In genomic region chr3:59877263-59877662, GRCh38 we compare ENCODE assay signal across 22 cellular contexts.
DNase-seq lines count a peak whose midpoint lies in the region; ATAC-seq, FAIRE-seq and TF ChIP-seq lines count a peak whose summit lies in the region.
"Had no signal": no experiment of that assay in that cellular context is flagged by ENCODE, and none has a peak within 500 bp of the region (broad histone marks: within the 10 kb centered on the region; RNA-seq: fewer than 3 reads in every experiment).

No MANE protein-coding gene starts in this region.

- H3K36me3 ChIP-seq in breast epithelium = no peaks in the 10 kb centered on the region
- H3K36me3 ChIP-seq in PC-3 (ENCODE audit: low read depth, low read length) = no peaks in the 10 kb centered on the region
- no peaks in the 10 kb centered on the region for H3K36me3 ChIP-seq in HepG2 (replicated peaks in 1 of 2; ENCODE audit: control insufficient read depth in 1 of 2, insufficient read depth in 2 of 2, low read length in 2 of 2)
- H3K36me3 ChIP-seq: BLaER1, HAP-1 had no signal

- WGBS in HepG2 (ENCODE audit: low lambda C conversion rate) = 21% methylated on average over 2 of the region's 2 CpGs

- H3K27me3 Mint-ChIP-seq in MCF 10A (ENCODE audit: insufficient read depth, unreplicated experiment) (no peaks in the 10 kb centered on the region), type B pancreatic cell (peaks cover 69% of the 10 kb centered on the region)
- H3K27me3 Mint-ChIP-seq: B cell had no signal

- no peak overlapping the region for H3K4me3 ChIP-seq in breast epithelium
- H3K4me3 ChIP-seq in PC-3 (ENCODE audit: low read length) = no peak overlapping the region
- H3K4me3 ChIP-seq in HepG2 (replicated peaks in 1 of 3; ENCODE audit: insufficient read depth in 1 of 3, low read depth in 2 of 3, low read length in 3 of 3) = no peak overlapping the region
- H3K4me3 ChIP-seq: BLaER1, HAP-1 had no signal

- H4K20me1 ChIP-seq in PC-3 (ENCODE audit: low read length) (no peaks in the 10 kb centered on the region), HepG2 (ENCODE audit: insufficient read depth, low read length) (no peaks in the 10 kb centered on the region)
- H4K20me1 ChIP-seq: BLaER1 had no signal

- peak overlapping the region; percentile 33 for H3K27ac Mint-ChIP-seq in MCF 10A (ENCODE audit: low read depth, unreplicated experiment)
- H3K27ac Mint-ChIP-seq in type B pancreatic cell = no peak overlapping the region
- H3K27ac Mint-ChIP-seq: B cell; CD8-positive, alpha-beta T cell; HFFc6 had no signal

- H3K27ac ChIP-seq in breast epithelium (no peak overlapping the region), PC-3 (ENCODE audit: low read length) (peak overlapping the region; percentile 53), HepG2 (ENCODE audit: extremely low read length, insufficient read depth, low read length) (no peak overlapping the region)
- H3K27ac ChIP-seq: 22Rv1, BLaER1, C4-2B had no signal

- intact Hi-C loops in MCF 10A (cut with micrococcal nuclease) (no loop called here), breast epithelium (cut with DNase I; ENCODE audit: low total_unique reads) (no loop called here), PC-3 (cut with micrococcal nuclease) (no loop called here), HepG2 (cut with micrococcal nuclease; ENCODE audit: unreplicated experiment) (no loop called here)

- no peak for TF ChIP-seq EP300 in HepG2 (IDR thresholded peaks at IDR 0.05; ENCODE audit: low read depth in 2 of 2, low read length in 2 of 2)
- no peak for TF ChIP-seq EP300 in HepG2 (CRISPR knock-in tag; IDR thresholded peaks at IDR 0.05; ENCODE audit: borderline replicate concordance)

- H3K4me2 ChIP-seq in PC-3 (ENCODE audit: low read length) (no peak overlapping the region), HepG2 (ENCODE audit: low read depth, low read length) (no peak overlapping the region)
- H3K4me2 ChIP-seq: BLaER1 had no signal

- H3K36me3 Mint-ChIP-seq in MCF 10A (ENCODE audit: insufficient read depth, unreplicated experiment) (no peaks in the 10 kb centered on the region), type B pancreatic cell (no peaks in the 10 kb centered on the region)

- BruUV-seq in MCF 10A (replicated peaks; lab: Mats Ljungman, UMichigan) = no TSS peak
- BruUV-seq in PC-3 (replicated peaks; lab: Mats Ljungman, UMichigan) = no TSS peak
- no TSS peak for BruUV-seq in HepG2 (replicated peaks; lab: Mats Ljungman, UMichigan)

- H3K79me2 ChIP-seq in PC-3 (ENCODE audit: low read length) (no peaks in the 10 kb centered on the region), HepG2 (ENCODE audit: insufficient read depth, low read length) (no peaks in the 10 kb centered on the region)

- in situ Hi-C loops in HepG2 (cut with HindIII; ENCODE audit: extremely low pct_ligation_motif_present, low pct_unique_long_range_greater_than_20kb) = no loop called here

- no peak for DNase-seq in MCF 10A (ENCODE audit: unreplicated experiment)
- no peak for DNase-seq in breast epithelium (ENCODE audit: low spot score in 2 of 2)
- DNase-seq in PC-3 = no peak
- peak; percentile 3 to 31 for DNase-seq in erythroblast (lab: John Stamatoyannopoulos, UW)
- no peak for DNase-seq in type B pancreatic cell (ENCODE audit: extremely low spot score, unreplicated experiment)
- no peak for DNase-seq in HepG2 (ENCODE audit: low spot score)
- no peak for DNase-seq in stimulated activated CD8-positive, alpha-beta memory T cell treated with anti-CD3 and anti-CD28 coated beads, Interleukin-4, amount 100 ng/mL, for 48 hours
- DNase-seq: CD4-positive, CD25-positive, alpha-beta regulatory T cell; CD8-positive, alpha-beta T cell; DMS153; DND-41; GOT3; HFFc6 had no signal

- ATAC-seq in PC-3 = no peak
- no peak for ATAC-seq in HepG2
- ATAC-seq: CD8-positive, alpha-beta T cell had no signal

- H3K9me3 Mint-ChIP-seq in MCF 10A (ENCODE audit: unreplicated experiment) (no peaks in the 10 kb centered on the region), type B pancreatic cell (peaks cover 4% of the 10 kb centered on the region)
- H3K9me3 Mint-ChIP-seq: HFFc6 had no signal

- H3K9me2 ChIP-seq in PC-3 (replicated peaks; ENCODE audit: low read length) = no peaks in the 10 kb centered on the region

- H3K9ac ChIP-seq in PC-3 (ENCODE audit: low read length) (no peak overlapping the region), HepG2 (ENCODE audit: insufficient read depth, low read depth, low read length) (no peak overlapping the region)
- H3K9ac ChIP-seq: BLaER1 had no signal

- H3K4me1 ChIP-seq in breast epithelium = no peaks in the 10 kb centered on the region
- H3K4me1 ChIP-seq in PC-3 (ENCODE audit: insufficient read depth, low read length) = peaks cover 14% of the 10 kb centered on the region
- H3K4me1 ChIP-seq in HepG2 (ENCODE audit: insufficient read depth, low read length) = no peaks in the 10 kb centered on the region

- H3K9me3 ChIP-seq in breast epithelium = no peaks in the 10 kb centered on the region
- no peaks in the 10 kb centered on the region for H3K9me3 ChIP-seq in PC-3 (ENCODE audit: low read length)
- H3K9me3 ChIP-seq in HepG2 (ENCODE audit: low read length) = no peaks in the 10 kb centered on the region
- H3K9me3 ChIP-seq: HAP-1 had no signal

- H2AFZ ChIP-seq in PC-3 (ENCODE audit: low read length) (no peak overlapping the region), HepG2 (ENCODE audit: low read length) (no peak overlapping the region)

- TF ChIP-seq RAD21 in HepG2 (CRISPR knock-in tag; IDR thresholded peaks at IDR 0.05) = no peak

- no peak for FAIRE-seq in HepG2 (lab: Jason Lieb, UNC)
- FAIRE-seq: A204.1, G401.6, GM12892, H54 had no signal

- H3F3A ChIP-seq in PC-3 (ENCODE audit: low read length, unreplicated experiment) = no peaks in the 10 kb centered on the region

- POLR2A ChIA-PET in MCF 10A (lab: Yijun Ruan, JAX) (interaction anchor here (1.9 kb wide), 1 partner anchor 11 kb away, joined by 6 read pairs; no protein-coding TSS in a partner anchor), PC-3 (lab: Charles Lee; ENCODE audit: unreplicated experiment) (no interaction called here), HepG2 (lab: Yijun Ruan, JAX) (no interaction called here)

- CTCF ChIA-PET in MCF 10A (lab: Yijun Ruan, JAX) (no interaction called here), PC-3 (lab: Charles Lee) (no interaction called here), HepG2 (lab: Yijun Ruan, JAX; ENCODE audit: low intra/inter-chr PET ratio, low total read pairs) (no interaction called here)

- H3K4me3 Mint-ChIP-seq in MCF 10A (ENCODE audit: unreplicated experiment) = no peak overlapping the region
- no peak overlapping the region for H3K4me3 Mint-ChIP-seq in type B pancreatic cell
- H3K4me3 Mint-ChIP-seq: B cell; CD4-positive, CD25-positive, alpha-beta regulatory T cell; CD8-positive, alpha-beta T cell; HFFc6 had no signal

- H3K27me3 ChIP-seq in breast epithelium = no peaks in the 10 kb centered on the region
- H3K27me3 ChIP-seq in PC-3 (ENCODE audit: low read length) = no peaks in the 10 kb centered on the region
- H3K27me3 ChIP-seq in HepG2 (ENCODE audit: control insufficient read depth in 1 of 2, insufficient read depth in 2 of 2, low read length in 2 of 2) = no peaks in the 10 kb centered on the region
- H3K27me3 ChIP-seq: BLaER1 had no signal

- H3K4me1 Mint-ChIP-seq in MCF 10A (ENCODE audit: insufficient read depth, unreplicated experiment) = peaks cover 40% of the 10 kb centered on the region
- peaks cover 27% of the 10 kb centered on the region for H3K4me1 Mint-ChIP-seq in type B pancreatic cell (ENCODE audit: unreplicated experiment)

- TF ChIP-seq POLR2A in breast epithelium (IDR thresholded peaks at IDR 0.05) = no peak
- TF ChIP-seq POLR2A in erythroblast (IDR thresholded peaks at IDR 0.05; ENCODE audit: low read length) = no peak
- no peak for TF ChIP-seq POLR2A in HepG2 (IDR thresholded peaks at IDR 0.05; ENCODE audit: insufficient read depth in 1 of 2, low read depth in 2 of 2, low read length in 2 of 2)

- TF ChIP-seq CTCF in MCF 10A (IDR thresholded peaks at IDR 0.05; ENCODE audit: unreplicated experiment) = no peak
- no peak for TF ChIP-seq CTCF in breast epithelium (IDR thresholded peaks at IDR 0.05)
- TF ChIP-seq CTCF in PC-3 (conservative IDR thresholded peaks at IDR 0.05; ENCODE audit: low read depth, low read length) = no peak
- no peak for TF ChIP-seq CTCF in type B pancreatic cell (conservative IDR thresholded peaks at IDR 0.05)
- no peak for TF ChIP-seq CTCF in HepG2 (CRISPR knock-in tag; IDR thresholded peaks at IDR 0.05)

TF ChIP-seq in HepG2, 621 proteins besides CTCF, POLR2A, EP300 and RAD21:
- no peak for TF ChIP-seq DMAP1 (CRISPR knock-in tag; IDR thresholded peaks at IDR 0.05)
- no peak for TF ChIP-seq ZNF263 (CRISPR knock-in tag; IDR thresholded peaks at IDR 0.05)
- TF ChIP-seq FLYWCH1 (CRISPR knock-in tag; IDR thresholded peaks at IDR 0.05) = no peak
- TF ChIP-seq UBTF (CRISPR knock-in tag; IDR thresholded peaks at IDR 0.05) = no peak

Comparison
In these comparisons a context has a peak if more than half of its experiments do, and no peak if none do; other contexts are left out.
1. DNase-seq: peak in erythroblast (2 of 2); none in MCF 10A (single experiment), breast epithelium (0 of 2), PC-3 (single experiment), type B pancreatic cell (single experiment), HepG2 (single experiment) and stimulated activated CD8-positive, alpha-beta memory T cell treated with anti-CD3 and anti-CD28 coated beads, Interleukin-4, amount 100 ng/mL, for 48 hours (single experiment).